1 cellular context compared by ENCODE assay signal in genomic region chr10:84265378-84265777, GRCh38.
TF ChIP-seq lines count a peak whose summit lies in the region.

No MANE protein-coding gene starts in this region.

TF ChIP-seq in HepG2, 621 proteins besides CTCF, POLR2A, EP300 and RAD21 (continued from another document):
- TF ChIP-seq ZC3H4 (CRISPR knock-in tag; IDR thresholded peaks at IDR 0.05; ENCODE audit: borderline replicate concordance) (no peak), MXD1 (CRISPR knock-in tag; IDR thresholded peaks at IDR 0.05) (no peak), ZNF335 (CRISPR knock-in tag; IDR thresholded peaks at IDR 0.05) (no peak), GPN1 (CRISPR knock-in tag; IDR thresholded peaks at IDR 0.05; ENCODE audit: borderline replicate concordance) (no peak), ZNF713 (CRISPR knock-in tag; IDR thresholded peaks at IDR 0.05) (no peak), ZNF569 (CRISPR knock-in tag; IDR thresholded peaks at IDR 0.05; ENCODE audit: borderline replicate concordance) (no peak), SSRP1 (CRISPR knock-in tag; IDR thresholded peaks at IDR 0.05) (no peak), GZF1 (CRISPR knock-in tag; IDR thresholded peaks at IDR 0.05) (no peak), EEA1 (CRISPR knock-in tag; IDR thresholded peaks at IDR 0.05; ENCODE audit: borderline replicate concordance) (no peak), HDAC2 (CRISPR knock-in tag; IDR thresholded peaks at IDR 0.05) (no peak), HMGXB4 (CRISPR knock-in tag; IDR thresholded peaks at IDR 0.05; ENCODE audit: borderline replicate concordance in 1 of 2, low read depth in 1 of 2) (no peak), RFXAP (CRISPR knock-in tag; IDR thresholded peaks at IDR 0.05; ENCODE audit: borderline replicate concordance) (no peak), NCOR1 (IDR thresholded peaks at IDR 0.05; ENCODE audit: borderline replicate concordance, low read length) (no peak), ZNF704 (CRISPR knock-in tag; IDR thresholded peaks at IDR 0.05; ENCODE audit: borderline replicate concordance) (no peak), ZNF432 (CRISPR knock-in tag; IDR thresholded peaks at IDR 0.05; ENCODE audit: borderline replicate concordance) (no peak), BCL3 (CRISPR knock-in tag; IDR thresholded peaks at IDR 0.05) (no peak), MBD4 (IDR thresholded peaks at IDR 0.05; ENCODE audit: borderline replicate concordance, low read length) (no peak), STAT6 (CRISPR knock-in tag; IDR thresholded peaks at IDR 0.05; ENCODE audit: borderline replicate concordance) (no peak), ZNF598 (CRISPR knock-in tag; IDR thresholded peaks at IDR 0.05; ENCODE audit: borderline replicate concordance) (no peak)
